Comparison of ENCODE assay signal across 23 cellular contexts in genomic region chr13:46484561-46484960, GRCh38.
"Had no signal": no experiment of that assay in that cellular context is flagged by ENCODE, and none has a peak within 500 bp of the region (broad histone marks: within the 10 kb centered on the region; RNA-seq: fewer than 3 reads in every experiment).

No MANE protein-coding gene starts in this region.

- H3K4me2 ChIP-seq: KMS-11 had no signal

- DNase-seq: activated CD4-positive, alpha-beta T cell treated with anti-CD3 and anti-CD28 coated beads for 48 hours; activated CD4-positive, alpha-beta T cell treated with anti-CD3 and anti-CD28 coated beads, Interleukin-2, amount 50 U/mL, for 48 hours; activated CD4-positive, CD25-positive, alpha-beta regulatory T cell treated with anti-CD3 and anti-CD28 coated beads, Interleukin-2, amount 50 U/mL, for 72 hours; activated CD8-positive, alpha-beta memory T cell treated with anti-CD3 and anti-CD28 coated beads, Interleukin-2, amount 10 ng/mL, durations not matched to agents 7 days and 5 days; activated gamma-delta T cell; activated naive CD4-positive, alpha-beta T cell treated with anti-CD3 and anti-CD28 coated beads for 36 hours; activated T-cell treated with anti-CD3 and anti-CD28 coated beads, Interleukin-2, amount 50 U/mL, for 24 hours; anterior cingulate cortex; caudate nucleus; MG63; MV-4-11; NCI-H1092 treated with DMSO at 0.1 percent for 48 hours; NCI-H1417 treated with DMSO at 0.1 percent for 48 hours; NCI-H1694; NCI-H2029 treated with DMSO at 0.1 percent for 48 hours; NCI-H345; NCI-H510A; NCI-H526 treated with DMSO at 0.1 percent for 48 hours; PC-3; SHP77 treated with DMSO at 0.1 percent for 48 hours had no signal

- H3K27me3 ChIP-seq: MG63 had no signal

- H3K36me3 ChIP-seq: MG63 had no signal

- H3K9ac ChIP-seq: KMS-11 had no signal

- ATAC-seq: activated CD8-positive, alpha-beta memory T cell treated with anti-CD3 and anti-CD28 coated beads, Interleukin-2, amount 10 ng/mL, durations not matched to agents 7 days and 5 days; PC-3; WTC11 had no signal

- H3K27ac ChIP-seq: KMS-11 had no signal

- FAIRE-seq: RCC 7860 had no signal

- H3K4me3 ChIP-seq: MG63 had no signal
